Comparison of ENCODE assay signal across 21 cellular contexts in the genomic region with DNA sequence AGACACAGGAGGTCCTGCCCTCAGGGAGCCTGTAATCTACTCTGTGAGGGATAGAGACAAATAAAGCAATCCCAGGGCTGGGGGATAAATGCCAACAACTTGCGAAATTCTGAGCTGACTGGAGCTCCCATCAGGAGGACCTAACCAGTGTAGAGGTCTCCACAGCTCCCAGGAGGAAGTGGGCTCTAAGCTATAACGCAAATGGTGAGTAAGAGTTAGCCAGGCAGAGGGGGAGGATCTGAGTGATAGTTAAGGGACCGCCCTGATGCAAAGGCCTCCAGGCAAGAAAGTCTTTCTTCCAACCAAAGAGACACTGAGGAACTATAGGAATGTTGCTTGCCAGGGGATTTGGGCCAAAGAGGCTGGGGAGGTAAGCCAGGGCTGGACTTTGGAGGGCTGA. TPM values are rescaled to one million over a fixed set of nuclear protein-coding genes. Genes with fewer than 3 reads are reported as not detected.
A peak's percentile ranks its signal among the peaks of the same experiment; 100 is the strongest.
DNase-seq lines count a peak whose midpoint lies in the region; ATAC-seq and TF ChIP-seq lines count a peak whose summit lies in the region.
"Had no signal": no experiment of that assay in that cellular context is flagged by ENCODE, and none has a peak within 500 bp of the region (broad histone marks: within the 10 kb centered on the region; RNA-seq: fewer than 3 reads in every experiment).

No MANE protein-coding gene starts in this region.

- no TSS peak for BruUV-seq in MCF 10A (replicated peaks; lab: Mats Ljungman, UMichigan)

- CTCF ChIA-PET in MCF 10A (lab: Yijun Ruan, JAX), result interaction anchor here (0.6 to 1.0 kb wide), 2 partner anchors 36 to 198 kb away, joined by 3 read pairs; no protein-coding TSS in a partner anchor

- DNase-seq in MCF 10A (ENCODE audit: unreplicated experiment) (peak; percentile 61), breast epithelium (ENCODE audit: low spot score in 2 of 2) (no peak), SJSA1 (ENCODE audit: low read depth in 1 of 2, low spot score in 2 of 2) (peak; percentile 53 to 69), fibroblast of villous mesenchyme (ENCODE audit: low read depth) (peak; percentile 25), HCEC 1CT (no peak), ureter (ENCODE audit: low spot score) (no peak)
- DNase-seq: 8988T; activated CD4-positive, alpha-beta T cell treated with anti-CD3 and anti-CD28 coated beads, Interleukin-2, amount 50 U/mL, for 4 hours; amygdala; CD4-positive, alpha-beta T cell; Kasumi-1; NCI-H2081 treated with DMSO at 0.1 percent for 48 hours; NCI-H82; occipital lobe; SHP77 treated with DMSO at 0.1 percent for 48 hours; stimulated activated naive CD4-positive, alpha-beta T cell treated with Interleukin-2 at 50 U/mL for 16 hours; T1000 had no signal

- TF ChIP-seq CTCF in MCF 10A (IDR thresholded peaks at IDR 0.05; ENCODE audit: unreplicated experiment), result no peak
- no peak for TF ChIP-seq CTCF in breast epithelium (IDR thresholded peaks at IDR 0.05)
- TF ChIP-seq CTCF in fibroblast of villous mesenchyme (IDR thresholded peaks at IDR 0.05; ENCODE audit: insufficient read depth, low read depth, low read length), result no peak

- H3K4me1 ChIP-seq in breast epithelium, result no peaks in the 10 kb centered on the region
- peaks cover 38% of the 10 kb centered on the region for H3K4me1 ChIP-seq in SJSA1 (replicated peaks)

- H3K9me3 ChIP-seq in breast epithelium, result no peaks in the 10 kb centered on the region
- H3K9me3 ChIP-seq in SJSA1 (replicated peaks), result no peaks in the 10 kb centered on the region; the same call in 1 of the 2 replicates

- H3K4me3 ChIP-seq in breast epithelium (no peak overlapping the region), SJSA1 (no peak overlapping the region), fibroblast of villous mesenchyme (ENCODE audit: low read depth, low read length) (no peak overlapping the region)
- H3K4me3 ChIP-seq: skin epidermis had no signal

- POLR2A ChIA-PET in MCF 10A (lab: Yijun Ruan, JAX), result interaction anchor here (1.0 to 2.1 kb wide), 2 partner anchors 16 to 224 kb away, joined by 3 to 9 read pairs; a partner anchor contains a TSS

- H3K4me1 Mint-ChIP-seq in MCF 10A (ENCODE audit: insufficient read depth, unreplicated experiment), result peaks cover 24% of the 10 kb centered on the region

- H3K27me3 Mint-ChIP-seq in MCF 10A (ENCODE audit: insufficient read depth, unreplicated experiment), result no peaks in the 10 kb centered on the region

- no peak overlapping the region for H3K27ac Mint-ChIP-seq in MCF 10A (ENCODE audit: low read depth, unreplicated experiment)
- H3K27ac Mint-ChIP-seq: CD4-positive, alpha-beta T cell; memory B cell had no signal

- no peaks in the 10 kb centered on the region for H3K27me3 ChIP-seq in breast epithelium
- H3K27me3 ChIP-seq in SJSA1 (replicated peaks), result no peaks in the 10 kb centered on the region

- H3K4me3 Mint-ChIP-seq in MCF 10A (ENCODE audit: unreplicated experiment), result no peak overlapping the region
- H3K4me3 Mint-ChIP-seq: CD4-positive, alpha-beta T cell had no signal

- no peak for TF ChIP-seq POLR2A in breast epithelium (IDR thresholded peaks at IDR 0.05)

- H3K27ac ChIP-seq in breast epithelium (no peak overlapping the region), SJSA1 (peak overlapping the region; percentile 82)

- intact Hi-C loops in MCF 10A (cut with micrococcal nuclease), result no loop called here
- intact Hi-C loops in breast epithelium (cut with DNase I; ENCODE audit: low total_unique reads), result no loop called here

- H3K36me3 Mint-ChIP-seq in MCF 10A (ENCODE audit: insufficient read depth, unreplicated experiment), result no peaks in the 10 kb centered on the region
- H3K36me3 Mint-ChIP-seq: memory B cell had no signal

- no peak for ATAC-seq in GM18858 (IDR thresholded peaks at IDR 0.05; ENCODE audit: unreplicated experiment)
- no peak for ATAC-seq in GM18511 (IDR thresholded peaks at IDR 0.05; ENCODE audit: unreplicated experiment)

- H3K9me3 Mint-ChIP-seq in MCF 10A (ENCODE audit: unreplicated experiment), result no peaks in the 10 kb centered on the region
- H3K9me3 Mint-ChIP-seq: CD4-positive, alpha-beta T cell; memory B cell had no signal

- H3K36me3 ChIP-seq in breast epithelium (no peaks in the 10 kb centered on the region), SJSA1 (no peaks in the 10 kb centered on the region)

RNA-seq across cellular contexts. Expression of a gene that starts 16.0 kb away (rescaled TPM):
- total RNA-seq in MCF 10A (2022) (64.1 and 67.6 TPM in 2 replicates), breast epithelium (10 to 100 TPM; 55.5 to 71.7 (median 62.3) TPM), fibroblast of villous mesenchyme (45.1 and 45.8 TPM in 2 replicates), ureter (114 TPM)
- 31.1 and 52.6 TPM in 2 replicates for total RNA-seq in SJSA1 (2014; rRNA removed; shearing (Covaris generic))

Comparison
In these comparisons a context has a peak if more than half of its experiments do, and no peak if none do; other contexts are left out.
1. DNase-seq: peak in MCF 10A (single experiment), SJSA1 (2 of 2) and fibroblast of villous mesenchyme (single experiment); none in breast epithelium (0 of 2), HCEC 1CT (single experiment) and ureter (single experiment).